8 cellular contexts compared by ENCODE assay signal in the genomic region with DNA sequence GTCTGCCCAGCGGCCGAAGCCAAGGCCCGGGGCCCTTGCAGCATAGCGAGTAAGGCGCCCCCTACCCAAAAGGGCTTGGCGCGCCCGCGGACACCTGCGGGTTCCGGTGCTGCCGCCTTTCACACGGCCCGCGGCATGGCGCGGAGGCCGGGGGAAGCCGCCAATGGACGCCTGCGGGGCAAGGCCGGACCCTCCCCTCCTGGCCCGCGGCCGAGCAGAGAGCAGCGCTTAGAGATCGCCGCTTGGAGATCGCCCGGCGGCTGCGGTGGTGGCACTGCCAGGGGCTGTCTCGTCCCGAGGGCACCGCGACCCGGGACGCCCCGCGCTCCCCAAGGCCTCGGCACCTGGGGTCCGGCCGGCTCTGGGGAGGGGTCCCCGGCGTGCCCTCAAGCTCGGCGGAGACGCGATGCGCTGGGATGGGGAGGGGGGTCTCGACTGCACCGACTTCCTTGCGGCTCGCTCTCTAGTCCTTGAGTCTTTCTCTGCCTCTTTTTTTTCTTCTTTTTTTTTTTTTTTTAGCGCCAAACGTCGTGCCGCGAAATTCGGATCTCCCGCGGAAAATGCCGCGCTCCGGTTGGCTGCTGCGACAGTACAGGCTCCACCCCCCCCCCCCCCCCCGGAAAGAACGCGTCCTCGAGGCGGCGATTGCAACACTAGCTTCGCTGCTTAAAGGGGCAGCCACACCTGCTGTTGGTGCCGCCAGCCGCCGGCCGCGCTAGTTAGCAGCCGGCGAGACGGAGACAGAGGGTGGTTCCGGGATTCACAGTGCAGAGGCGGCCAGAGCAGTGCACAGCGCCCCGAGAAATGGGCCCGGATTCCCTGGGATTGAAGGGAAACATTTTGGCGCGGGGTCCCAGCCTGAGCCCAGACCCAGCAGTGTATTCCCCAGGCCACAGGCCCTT. TPM values are rescaled to one million over a fixed set of nuclear protein-coding genes. Genes with fewer than 3 reads are reported as not detected.
A peak's percentile ranks its signal among the peaks of the same experiment; 100 is the strongest.
DNase-seq lines count a peak whose midpoint lies in the region; ATAC-seq and TF ChIP-seq lines count a peak whose summit lies in the region.

TSS of gene E2F2 (minus strand) at position 484 of the 902 bp plus-strand sequence. CDS start at position 44, 440 bp downstream.

- DNase-seq in NCI-H2196 (lab: John Stamatoyannopoulos, UW; ENCODE audit: unreplicated experiment), result peak; percentile 86
- peak; percentile 89 for DNase-seq in WERI-Rb-1
- DNase-seq in breast epithelium (ENCODE audit: low spot score in 2 of 2), result peak; percentile 78 to 79
- peak; percentile 75 to 82 (median 82) for DNase-seq in immature natural killer cell
- peak; percentile 95 for DNase-seq in spleen

- intact Hi-C loops in breast epithelium (cut with DNase I; ENCODE audit: low total_unique reads), result no loop called here
- intact Hi-C loops in spleen (cut with DNase I; ENCODE audit: low total_unique reads), result no loop called here

- H3K27ac ChIP-seq in WERI-Rb-1 (peak within 1 kb of the TSS; percentile 96), breast epithelium (peak within 1 kb of the TSS; percentile 40 to 61), spleen (peak within 1 kb of the TSS in 6 of 8 donors; percentile 75 to 92 (median 86))

- ATAC-seq in HG02885 (IDR thresholded peaks at IDR 0.05; ENCODE audit: poor library complexity, unreplicated experiment) (peak; percentile 52), GM19452 (IDR thresholded peaks at IDR 0.05; ENCODE audit: unreplicated experiment) (no peak)

- peak; percentile 15 for TF ChIP-seq POLR2A in GM10847 (IDR thresholded peaks at IDR 0.05; ENCODE audit: extremely low read depth, insufficient read length)
- TF ChIP-seq POLR2A in breast epithelium (IDR thresholded peaks at IDR 0.05), result no peak
- no peak for TF ChIP-seq POLR2A in spleen (IDR thresholded peaks at IDR 0.05)

- peaks cover 68 to 74% of the 10 kb centered on the region in 2 donors for H3K4me1 Mint-ChIP-seq in immature natural killer cell

- peak within 1 kb of the TSS; percentile 21 to 90 (median 83) for H3K27ac Mint-ChIP-seq in immature natural killer cell

- H3K4me3 ChIP-seq in WERI-Rb-1 (ENCODE audit: low read depth, low read length) (peak within 1 kb of the TSS; percentile 83), breast epithelium (peak within 1 kb of the TSS; percentile 41 to 65 (median 58)), spleen (peak within 1 kb of the TSS; percentile 31 to 84 (median 60))

- H3K36me3 Mint-ChIP-seq in immature natural killer cell, result no peaks in the 10 kb centered on the region

- peaks cover 2 to 4% (median 2%) of the 10 kb centered on the region in 3 donors for H3K27me3 Mint-ChIP-seq in immature natural killer cell (ENCODE audit: low read depth in 3 of 3)

- no peaks in the 10 kb centered on the region for H3K9me3 Mint-ChIP-seq in immature natural killer cell

- 0 to 2% (median 1%) methylated on average over 62 to 88 of the region's 88 CpGs for WGBS in spleen, 5 donors

- H3K27me3 ChIP-seq in WERI-Rb-1 (ENCODE audit: insufficient read depth, low read depth, severe bottlenecking) (no peaks in the 10 kb centered on the region), breast epithelium (no peaks in the 10 kb centered on the region), spleen (replicated peaks in 1 of 7) (peaks cover 0 to 31% (median 0%) of the 10 kb centered on the region in 7 donors)

- TF ChIP-seq CTCF in WERI-Rb-1 (IDR thresholded peaks at IDR 0.05; ENCODE audit: low read depth, low read length) (peak; percentile 18; the same call in 1 of the 2 replicates), breast epithelium (IDR thresholded peaks at IDR 0.05) (peak in 1 of 3 donors; percentile 17), spleen (IDR thresholded peaks at IDR 0.05 in 8 of 11, conservative IDR thresholded peaks at IDR 0.05 in 3 of 11) (peak in 1 of 11 experiments; percentile 19)

- H3K4me3 Mint-ChIP-seq in immature natural killer cell, result peak within 1 kb of the TSS; percentile 91 to 98 (median 93)

- H3K36me3 ChIP-seq in WERI-Rb-1 (peaks cover 3% of the 10 kb centered on the region), breast epithelium (no peaks in the 10 kb centered on the region), spleen (no peaks in the 10 kb centered on the region)

- H3K4me1 ChIP-seq in breast epithelium (peaks cover 16 to 20% of the 10 kb centered on the region in 2 donors), spleen (peaks cover 31 to 93% (median 81%) of the 10 kb centered on the region in 6 donors)

- H3K9me3 ChIP-seq in WERI-Rb-1 (ENCODE audit: severe bottlenecking), result no peaks in the 10 kb centered on the region
- H3K9me3 ChIP-seq in breast epithelium, result no peaks in the 10 kb centered on the region
- H3K9me3 ChIP-seq in spleen, result no peaks in the 10 kb centered on the region

RNA-seq across cellular contexts. Expression of gene E2F2, which starts in this region (rescaled TPM):
- total RNA-seq in breast epithelium, result under 1 TPM; under 0.01 to 0.73 (median 0.33) TPM
- polyA plus RNA-seq in immature natural killer cell, result 1 to 10 TPM in 2 of 3 donors, under 1 TPM in 1; 0.28 to 1.3 (median 1.2) TPM
- total RNA-seq in spleen, result 10 to 100 TPM in 2 of 7 donors, 1 to 10 TPM in 5; 3.4 to 18.9 (median 8.4) TPM
- polyA plus RNA-seq in spleen, result 1 to 10 TPM in 2 of 3 donors, under 1 TPM in 1; 0.89 to 2.3 (median 1.5) TPM

Comparison
In these comparisons a context has a peak if more than half of its experiments do, and no peak if none do; other contexts are left out.
1. Peak in DNase-seq, H3K4me3 ChIP-seq and H3K27ac ChIP-seq in breast epithelium; RNA of the gene not detected or under 1 TPM.